ENCODE assay signal across 14 cellular contexts in genomic region chr16:25018972-25019617, GRCh38. TPM values are rescaled to one million over a fixed set of nuclear protein-coding genes. Genes with fewer than 3 reads are reported as not detected.
DNase-seq lines count a peak whose midpoint lies in the region; ATAC-seq and TF ChIP-seq lines count a peak whose summit lies in the region.
"Had no signal": no experiment of that assay in that cellular context is flagged by ENCODE, and none has a peak within 500 bp of the region (broad histone marks: within the 10 kb centered on the region; RNA-seq: fewer than 3 reads in every experiment).

No MANE protein-coding gene starts in this region.

- peaks cover 6% of the 10 kb centered on the region for H3K36me3 Mint-ChIP-seq in effector memory CD8-positive, alpha-beta T cell (ENCODE audit: insufficient read depth)
- no peaks in the 10 kb centered on the region for H3K36me3 Mint-ChIP-seq in MCF 10A (ENCODE audit: insufficient read depth, unreplicated experiment)

- no peaks in the 10 kb centered on the region for H3K9me3 Mint-ChIP-seq in effector memory CD8-positive, alpha-beta T cell
- no peaks in the 10 kb centered on the region for H3K9me3 Mint-ChIP-seq in MCF 10A (ENCODE audit: unreplicated experiment)

- no peak for TF ChIP-seq CTCF in GM06990 (IDR thresholded peaks at IDR 0.05; ENCODE audit: insufficient read depth, low read length, poor library complexity, severe bottlenecking)
- TF ChIP-seq CTCF in MCF 10A (IDR thresholded peaks at IDR 0.05; ENCODE audit: unreplicated experiment): no peak

- peaks cover 22 to 46% of the 10 kb centered on the region in 2 donors for H3K4me1 Mint-ChIP-seq in effector memory CD8-positive, alpha-beta T cell (ENCODE audit: low read depth in 2 of 2)
- peaks cover 2% of the 10 kb centered on the region for H3K4me1 Mint-ChIP-seq in MCF 10A (ENCODE audit: insufficient read depth, unreplicated experiment)

- peak overlapping the region; percentile 24 to 57 for H3K4me3 Mint-ChIP-seq in effector memory CD8-positive, alpha-beta T cell
- H3K4me3 Mint-ChIP-seq in MCF 10A (ENCODE audit: unreplicated experiment): no peak overlapping the region

- peak overlapping the region; percentile 46 to 49 for H3K27ac Mint-ChIP-seq in effector memory CD8-positive, alpha-beta T cell
- H3K27ac Mint-ChIP-seq in MCF 10A (ENCODE audit: low read depth, unreplicated experiment): no peak overlapping the region

- CTCF ChIA-PET in MCF 10A (lab: Yijun Ruan, JAX): no interaction called here

- H3K4me3 ChIP-seq in GM06990 (replicated peaks; ENCODE audit: low read depth, low read length): peak overlapping the region; percentile 25
- H3K4me3 ChIP-seq: left lung had no signal

- H3K36me3 ChIP-seq in GM06990 (ENCODE audit: control insufficient read depth, insufficient read depth, low read length): no peaks in the 10 kb centered on the region
- H3K36me3 ChIP-seq: left lung had no signal

- H3K27me3 ChIP-seq in GM06990 (replicated peaks; ENCODE audit: control insufficient read depth, insufficient read depth, low read length): no peaks in the 10 kb centered on the region
- H3K27me3 ChIP-seq: dorsolateral prefrontal cortex, left lung had no signal

- no peaks in the 10 kb centered on the region for H3K27me3 Mint-ChIP-seq in effector memory CD8-positive, alpha-beta T cell
- H3K27me3 Mint-ChIP-seq in MCF 10A (ENCODE audit: insufficient read depth, unreplicated experiment): no peaks in the 10 kb centered on the region

- DNase-seq in GM06990 (ENCODE audit: extremely low read depth, insufficient read length): no peak
- peak; percentile 57 for DNase-seq in OCI-M1 (lab: John Stamatoyannopoulos, UW)
- no peak for DNase-seq in effector memory CD8-positive, alpha-beta T cell
- DNase-seq in left lobe of liver (ENCODE audit: low spot score): no peak
- DNase-seq in OCI-M2 (lab: John Stamatoyannopoulos, UW; ENCODE audit: unreplicated experiment): no peak
- no peak for DNase-seq in MCF 10A (ENCODE audit: unreplicated experiment)
- DNase-seq: activated naive CD4-positive, alpha-beta T cell treated with anti-CD3 and anti-CD28 coated beads, Interleukin-2, amount 50 U/mL, for 16 hours; Calu3; dorsolateral prefrontal cortex; foreskin melanocyte; left lung; NCI-H187 had no signal

- POLR2A ChIA-PET in MCF 10A (lab: Yijun Ruan, JAX): interaction anchor here (0.5 kb wide), 1 partner anchor 12 kb away, joined by 3 read pairs; no protein-coding TSS in a partner anchor

- intact Hi-C loops in MCF 10A (cut with micrococcal nuclease): no loop called here

- ATAC-seq in HG02798 (IDR thresholded peaks at IDR 0.05; ENCODE audit: poor library complexity, unreplicated experiment): peak; percentile 22
- ATAC-seq in effector memory CD8-positive, alpha-beta T cell (replicated peaks): no peak
- ATAC-seq in left lobe of liver: no peak
- ATAC-seq in HG02870 (IDR thresholded peaks at IDR 0.05; ENCODE audit: unreplicated experiment): no peak
- ATAC-seq: left lung had no signal

- no TSS peak for BruUV-seq in MCF 10A (replicated peaks; lab: Mats Ljungman, UMichigan)

RNA-seq across cellular contexts. Expression of gene ARHGAP17, which starts 3.9 kb away (rescaled TPM):
- total RNA-seq in left lobe of liver (22.1 TPM), MCF 10A (2022) (50.0 and 52.2 TPM in 2 replicates)
